Comparison of ENCODE assay signal across 9 cellular contexts in the genomic region with DNA sequence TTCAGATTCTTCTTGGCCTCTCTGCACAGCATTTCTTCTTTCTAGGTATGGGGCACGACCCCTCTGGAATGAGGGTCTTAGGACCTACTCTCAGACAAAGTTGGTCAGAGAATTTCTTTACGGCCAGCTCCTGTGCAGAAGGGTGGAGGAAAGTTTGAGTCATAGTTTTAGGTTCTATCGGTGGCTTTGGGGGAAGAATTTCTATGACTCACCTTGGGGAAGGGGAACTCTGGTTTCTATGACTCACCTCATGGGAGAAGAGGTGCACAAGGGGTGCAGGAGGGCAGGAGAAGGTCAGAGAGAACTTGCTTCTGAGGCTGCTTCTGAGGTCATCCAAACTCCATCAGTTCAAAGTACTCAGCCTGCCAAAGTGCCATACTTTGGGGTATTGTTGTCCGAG. TPM values are rescaled to one million over a fixed set of nuclear protein-coding genes. Genes with fewer than 3 reads are reported as not detected.
DNase-seq lines count a peak whose midpoint lies in the region; ATAC-seq and TF ChIP-seq lines count a peak whose summit lies in the region.
"Had no signal": no experiment of that assay in that cellular context is flagged by ENCODE, and none has a peak within 500 bp of the region (broad histone marks: within the 10 kb centered on the region; RNA-seq: fewer than 3 reads in every experiment).

No MANE protein-coding gene starts in this region.

- H4K12ac ChIP-seq in trophoblast cell (ENCODE audit: low read depth, low read length), result no peak overlapping the region

- no peak overlapping the region for H3K23ac ChIP-seq in mesendoderm (ENCODE audit: low read length)
- no peak overlapping the region for H3K23ac ChIP-seq in trophoblast cell (ENCODE audit: low read length)

- no peak overlapping the region for H4K5ac ChIP-seq in mesendoderm (ENCODE audit: low read length)

- no peaks in the 10 kb centered on the region for H3K36me3 Mint-ChIP-seq in activated CD4-positive, alpha-beta T cell treated with anti-CD3 and anti-CD28 coated beads, Interleukin-2, amount 10 ng/mL, durations not matched to agents 7 days and 5 days (ENCODE audit: low read depth)
- H3K36me3 Mint-ChIP-seq in chondrocyte (ENCODE audit: low read depth), result no peaks in the 10 kb centered on the region

- H2BK5ac ChIP-seq in mesendoderm (ENCODE audit: low read length), result no peak overlapping the region
- no peak overlapping the region for H2BK5ac ChIP-seq in trophoblast cell (ENCODE audit: low read depth, low read length, poor library complexity)

- TF ChIP-seq CTCF in chondrocyte (IDR thresholded peaks at IDR 0.05), result no peak

- no peak overlapping the region for H2AFZ ChIP-seq in trophoblast cell (ENCODE audit: insufficient read depth, low read length, poor library complexity)

- no peak overlapping the region for H3K14ac ChIP-seq in trophoblast cell (ENCODE audit: low read length)

- H3K27me3 ChIP-seq in mesendoderm (ENCODE audit: insufficient read depth, low read length, poor library complexity), result no peaks in the 10 kb centered on the region
- H3K27me3 ChIP-seq in trophoblast cell (ENCODE audit: insufficient read depth, low read length), result no peaks in the 10 kb centered on the region
- no peaks in the 10 kb centered on the region for H3K27me3 ChIP-seq in right cardiac atrium (ENCODE audit: control insufficient read depth, insufficient read depth)

- no peak overlapping the region for H3K4me3 ChIP-seq in mesendoderm (ENCODE audit: low read length)
- no peak overlapping the region for H3K4me3 ChIP-seq in trophoblast cell (ENCODE audit: low read depth, low read length)
- no peak overlapping the region for H3K4me3 ChIP-seq in right cardiac atrium (ENCODE audit: low read length)

- H3K9me3 ChIP-seq in trophoblast cell (ENCODE audit: insufficient read depth, low read depth, low read length), result no peaks in the 10 kb centered on the region
- no peaks in the 10 kb centered on the region for H3K9me3 ChIP-seq in right cardiac atrium (ENCODE audit: control insufficient read depth, low read length)

- H2BK120ac ChIP-seq in mesendoderm (ENCODE audit: low read depth, low read length), result no peak overlapping the region
- H2BK120ac ChIP-seq in trophoblast cell (ENCODE audit: insufficient read depth, low read length, poor library complexity), result no peak overlapping the region

- H2AK5ac ChIP-seq in mesendoderm (ENCODE audit: low read length), result no peak overlapping the region
- no peak overlapping the region for H2AK5ac ChIP-seq in trophoblast cell (ENCODE audit: low read length)

- POLR2A ChIA-PET in activated CD4-positive, alpha-beta T cell treated with anti-CD3 and anti-CD28 coated beads, Interleukin-2, amount 10 ng/mL, durations not matched to agents 7 days and 5 days (lab: Charles Lee), result no interaction called here

- no peak overlapping the region for H3K27ac ChIP-seq in mesendoderm (ENCODE audit: low read depth, low read length)
- H3K27ac ChIP-seq in trophoblast cell (ENCODE audit: low read depth, low read length), result no peak overlapping the region
- no peak overlapping the region for H3K27ac ChIP-seq in right cardiac atrium (ENCODE audit: low read length)

- H3K4ac ChIP-seq in mesendoderm (ENCODE audit: low read depth, low read length) (no peak overlapping the region), trophoblast cell (ENCODE audit: low read depth, low read length) (no peak overlapping the region)

- no peak overlapping the region for H3K4me3 Mint-ChIP-seq in activated CD4-positive, alpha-beta T cell treated with anti-CD3 and anti-CD28 coated beads, Interleukin-2, amount 10 ng/mL, durations not matched to agents 7 days and 5 days
- H3K4me3 Mint-ChIP-seq in chondrocyte (ENCODE audit: unreplicated experiment), result no peak overlapping the region

- CTCF ChIA-PET in activated CD4-positive, alpha-beta T cell treated with anti-CD3 and anti-CD28 coated beads, Interleukin-2, amount 10 ng/mL, durations not matched to agents 7 days and 5 days (lab: Charles Lee), result interaction anchor here (0.7 to 2.8 kb wide), 7 partner anchors 26 to 1197 kb away, joined by 3 to 15 read pairs (median 4); partner anchors contain the start of gene NETO2

- H3K79me1 ChIP-seq in mesendoderm (ENCODE audit: low read length), result no peaks in the 10 kb centered on the region
- H3K79me1 ChIP-seq in trophoblast cell (ENCODE audit: low read length), result no peaks in the 10 kb centered on the region

- H3K4me1 ChIP-seq in mesendoderm (ENCODE audit: control insufficient read depth, low read depth, low read length), result no peaks in the 10 kb centered on the region
- peaks cover 7 to 12% of the 10 kb centered on the region in 2 experiments for H3K4me1 ChIP-seq in trophoblast cell (ENCODE audit: control insufficient read depth in 1 of 2, insufficient read depth in 2 of 2, low read length in 2 of 2)
- no peaks in the 10 kb centered on the region for H3K4me1 ChIP-seq in right cardiac atrium (ENCODE audit: control insufficient read depth, insufficient read depth, low read length)

- no peaks in the 10 kb centered on the region for H3K9me3 Mint-ChIP-seq in activated CD4-positive, alpha-beta T cell treated with anti-CD3 and anti-CD28 coated beads, Interleukin-2, amount 10 ng/mL, durations not matched to agents 7 days and 5 days
- no peaks in the 10 kb centered on the region for H3K9me3 Mint-ChIP-seq in chondrocyte (ENCODE audit: low read depth)

- H3K4me2 ChIP-seq in mesendoderm (ENCODE audit: low read length), result no peak overlapping the region
- H3K4me2 ChIP-seq in trophoblast cell (ENCODE audit: low read length), result no peak overlapping the region

- H3K9ac ChIP-seq in mesendoderm (ENCODE audit: low read length), result no peak overlapping the region
- no peak overlapping the region for H3K9ac ChIP-seq in trophoblast cell (ENCODE audit: low read length)

- peaks cover 16% of the 10 kb centered on the region for H3K27me3 Mint-ChIP-seq in activated CD4-positive, alpha-beta T cell treated with anti-CD3 and anti-CD28 coated beads, Interleukin-2, amount 10 ng/mL, durations not matched to agents 7 days and 5 days
- H3K27me3 Mint-ChIP-seq in chondrocyte (ENCODE audit: low read depth), result no peaks in the 10 kb centered on the region

- peak; percentile 84 for ATAC-seq in GM18909 (IDR thresholded peaks at IDR 0.05; ENCODE audit: poor library complexity, unreplicated experiment)
- ATAC-seq in HG03045 (IDR thresholded peaks at IDR 0.05; ENCODE audit: unreplicated experiment), result peak; percentile 71
- no peak for ATAC-seq in right cardiac atrium

- no peak overlapping the region for H3K56ac ChIP-seq in mesendoderm (ENCODE audit: low read length)

- H4K91ac ChIP-seq in trophoblast cell (ENCODE audit: low read depth, low read length), result no peak overlapping the region

- intact Hi-C loops in right cardiac atrium (cut with DNase I), result loop anchor here (5.0 to 10.0 kb wide), 4 partner anchors 1016 to 1213 kb away; partner anchors contain the start of gene NETO2 (in 1 of the 4)

- H4K8ac ChIP-seq in mesendoderm (ENCODE audit: low read depth, low read length), result no peak overlapping the region
- H4K8ac ChIP-seq in trophoblast cell (ENCODE audit: low read depth, low read length), result no peak overlapping the region

- no CpG with 5 or more reads among the region's 4 CpGs for WGBS in mesendoderm (ENCODE audit: extremely low coverage, insufficient coverage, low lambda C conversion rate)
- WGBS in trophoblast cell (ENCODE audit: extremely low coverage, insufficient coverage, insufficient read length), result no CpG with 5 or more reads among the region's 4 CpGs
- WGBS in right cardiac atrium, result 73% methylated on average over 4 of the region's 4 CpGs

- no peak overlapping the region for H3K18ac ChIP-seq in mesendoderm (ENCODE audit: low read length)
- H3K18ac ChIP-seq in trophoblast cell (ENCODE audit: low read length), result no peak overlapping the region

- H3K79me2 ChIP-seq in mesendoderm (ENCODE audit: control insufficient read depth, insufficient read depth, low read length) (no peaks in the 10 kb centered on the region), trophoblast cell (ENCODE audit: control insufficient read depth, insufficient read depth, low read length, poor library complexity) (no peaks in the 10 kb centered on the region)

- peaks cover 14% of the 10 kb centered on the region for H3K4me1 Mint-ChIP-seq in activated CD4-positive, alpha-beta T cell treated with anti-CD3 and anti-CD28 coated beads, Interleukin-2, amount 10 ng/mL, durations not matched to agents 7 days and 5 days
- peaks cover 6% of the 10 kb centered on the region for H3K4me1 Mint-ChIP-seq in chondrocyte (ENCODE audit: low read depth)

- H3K36me3 ChIP-seq in mesendoderm (ENCODE audit: control insufficient read depth, insufficient read depth, low read length), result no peaks in the 10 kb centered on the region
- H3K36me3 ChIP-seq in trophoblast cell (ENCODE audit: control insufficient read depth in 1 of 2, insufficient read depth in 2 of 2, low read length in 2 of 2), result no peaks in the 10 kb centered on the region

- peak; percentile 26 for DNase-seq in activated CD4-positive, alpha-beta T cell treated with anti-CD3 and anti-CD28 coated beads, Interleukin-2, amount 10 ng/mL, durations not matched to agents 7 days and 5 days
- DNase-seq in mesendoderm, result peak; percentile 60
- no peak for DNase-seq in chondrocyte (ENCODE audit: low spot score)
- no peak for DNase-seq in trophoblast cell
- no peak for DNase-seq in foreskin melanocyte
- no peak for DNase-seq in right cardiac atrium

- H2BK15ac ChIP-seq in mesendoderm (replicated peaks; ENCODE audit: low read depth), result no peak overlapping the region

- no peak overlapping the region for H3K27ac Mint-ChIP-seq in activated CD4-positive, alpha-beta T cell treated with anti-CD3 and anti-CD28 coated beads, Interleukin-2, amount 10 ng/mL, durations not matched to agents 7 days and 5 days
- no peak overlapping the region for H3K27ac Mint-ChIP-seq in chondrocyte (ENCODE audit: unreplicated experiment)

- no peak overlapping the region for H2BK12ac ChIP-seq in trophoblast cell (ENCODE audit: low read length)

RNA-seq across cellular contexts. Expression of gene ABCC12, which starts 2.5 kb away (rescaled TPM):
- not detected for total RNA-seq in activated CD4-positive, alpha-beta T cell treated with anti-CD3 and anti-CD28 coated beads, Interleukin-2, amount 10 ng/mL, durations not matched to agents 7 days and 5 days
- polyA plus RNA-seq in mesendoderm (2013, experiment 1 of 2), result 0.01 TPM
- 0.04 TPM for polyA plus RNA-seq in mesendoderm (2013, experiment 2 of 2)
- total RNA-seq in chondrocyte (not detected in 3 replicates), right cardiac atrium (not detected)
- polyA plus RNA-seq in trophoblast cell (2013), result not detected in 2 replicates
- polyA plus RNA-seq in right cardiac atrium, result not detected
- total RNA-seq: mononuclear cell had no signal

Comparison
In these comparisons a context has a peak if more than half of its experiments do, and no peak if none do; other contexts are left out.
1. ATAC-seq: peak in GM18909 (single experiment) and HG03045 (single experiment); none in right cardiac atrium (0 of 2).
2. DNase-seq: peak in activated CD4-positive, alpha-beta T cell treated with anti-CD3 and anti-CD28 coated beads, Interleukin-2, amount 10 ng/mL, durations not matched to agents 7 days and 5 days (single experiment) and mesendoderm (single experiment); none in chondrocyte (single experiment), trophoblast cell (0 of 2), foreskin melanocyte (single experiment) and right cardiac atrium (0 of 3).